18 cellular contexts compared by ENCODE assay signal in the genomic region with DNA sequence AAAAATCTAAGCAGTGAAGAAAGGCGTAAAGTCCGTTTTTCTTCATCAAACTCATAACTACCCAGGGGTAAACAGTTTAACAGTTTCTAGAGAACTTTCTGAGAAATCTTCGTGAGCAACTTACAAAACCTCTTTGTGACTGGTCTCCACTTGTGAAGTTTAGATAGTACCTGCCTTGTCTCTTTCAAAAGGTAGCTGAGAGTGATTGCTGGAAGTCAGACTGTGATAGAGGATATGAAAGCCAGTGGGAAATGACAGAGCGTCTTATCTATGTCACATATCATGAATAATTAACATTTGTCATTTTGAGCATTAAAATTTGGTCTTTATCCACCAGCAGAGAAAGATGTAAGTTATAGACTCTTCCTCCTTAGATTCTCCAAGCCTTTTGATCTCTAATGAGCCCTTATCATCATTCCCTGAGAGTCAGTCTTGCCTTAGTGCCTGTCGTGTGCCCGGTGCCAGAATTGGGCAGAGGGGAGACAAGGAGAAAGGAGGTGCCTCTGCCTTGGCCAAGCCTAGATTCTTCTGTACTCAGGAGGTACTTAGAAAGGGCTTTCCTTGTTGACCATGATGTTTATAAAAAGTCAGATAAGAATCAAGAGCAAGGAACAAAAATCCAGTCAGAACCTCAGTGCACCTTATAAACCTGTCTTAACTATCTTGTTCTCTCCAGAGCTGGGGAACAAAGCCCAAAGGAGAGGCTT.
"Had no signal": no experiment of that assay in that cellular context is flagged by ENCODE, and none has a peak within 500 bp of the region (broad histone marks: within the 10 kb centered on the region; RNA-seq: fewer than 3 reads in every experiment).

No MANE protein-coding gene starts in this region.

- H3K4me3 ChIP-seq: cardiac muscle cell, gastrocnemius medialis, pancreas, right lobe of liver, thoracic aorta had no signal

- H3K27me3 ChIP-seq: cardiac muscle cell, gastrocnemius medialis, pancreas, right lobe of liver had no signal

- H3K4me1 ChIP-seq: pancreas had no signal

- H3K27ac ChIP-seq: cardiac muscle cell, pancreas, right lobe of liver, thoracic aorta had no signal

- H3K9me3 Mint-ChIP-seq: stimulated activated memory B cell treated with anti-CD40 and anti-IgM and Interleukin-4, amounts not matched to agents 10 μg/mL and 1 μg/mL and 100 μg/mL, for 72 hours had no signal

- H3K27me3 Mint-ChIP-seq: activated naive CD8-positive, alpha-beta T cell treated with anti-CD3 and anti-CD28 coated beads, Interleukin-2, amount 10 ng/mL, durations not matched to agents 7 days and 5 days; dendritic cell treated with granulocyte-macrophage colony-stimulating factor and Interleukin-4, amounts not matched to agents 40 ng/mL and 50 ng/mL, for 4 days; naive thymus-derived CD8-positive, alpha-beta T cell; stimulated activated memory B cell treated with anti-CD40 and anti-IgM and Interleukin-4, amounts not matched to agents 10 μg/mL and 1 μg/mL and 100 μg/mL, for 72 hours had no signal

- DNase-seq: activated CD4-positive, alpha-beta T cell treated with anti-CD3 and anti-CD28 coated beads for 1 hour; activated CD4-positive, alpha-beta T cell treated with anti-CD3 and anti-CD28 coated beads, Interleukin-2, amount 50 U/mL, for 48 hours; activated CD8-positive, alpha-beta memory T cell treated with anti-CD3 and anti-CD28 coated beads, Interleukin-2, amount 50 U/mL, for 4 hours; activated naive CD4-positive, alpha-beta T cell treated with Interleukin-2 at 50 U/mL for 16 hours; activated naive CD8-positive, alpha-beta T cell treated with anti-CD3 and anti-CD28 coated beads, Interleukin-2, amount 10 ng/mL, durations not matched to agents 7 days and 5 days; amygdala; effector CD8-positive, alpha-beta T cell; gastrocnemius medialis; head of caudate nucleus; naive thymus-derived CD8-positive, alpha-beta T cell; pancreas; right lobe of liver; stimulated activated CD4-positive, alpha-beta T cell treated with anti-CD3 and anti-CD28 coated beads, Interleukin-4, amount 100 ng/mL, for 24 hours had no signal

- H3K36me3 ChIP-seq: pancreas, right lobe of liver, thoracic aorta had no signal

- ATAC-seq: esophagus mucosa; gastrocnemius medialis; naive thymus-derived CD8-positive, alpha-beta T cell; pancreas; stimulated activated memory B cell treated with anti-CD40 and anti-IgM and Interleukin-4, amounts not matched to agents 10 μg/mL and 1 μg/mL and 100 μg/mL, for 72 hours had no signal

- H3K4me1 Mint-ChIP-seq: naive thymus-derived CD8-positive, alpha-beta T cell; stimulated activated memory B cell treated with anti-CD40 and anti-IgM and Interleukin-4, amounts not matched to agents 10 μg/mL and 1 μg/mL and 100 μg/mL, for 72 hours had no signal

- H3K4me3 Mint-ChIP-seq: activated naive CD8-positive, alpha-beta T cell treated with anti-CD3 and anti-CD28 coated beads, Interleukin-2, amount 10 ng/mL, durations not matched to agents 7 days and 5 days; dendritic cell treated with granulocyte-macrophage colony-stimulating factor and Interleukin-4, amounts not matched to agents 40 ng/mL and 50 ng/mL, for 4 days; naive thymus-derived CD8-positive, alpha-beta T cell; stimulated activated memory B cell treated with anti-CD40 and anti-IgM and Interleukin-4, amounts not matched to agents 10 μg/mL and 1 μg/mL and 100 μg/mL, for 72 hours had no signal

- H3K9me3 ChIP-seq: gastrocnemius medialis, pancreas, right lobe of liver, thoracic aorta had no signal

- H3K27ac Mint-ChIP-seq: activated naive CD8-positive, alpha-beta T cell treated with anti-CD3 and anti-CD28 coated beads, Interleukin-2, amount 10 ng/mL, durations not matched to agents 7 days and 5 days; naive thymus-derived CD8-positive, alpha-beta T cell; stimulated activated memory B cell treated with anti-CD40 and anti-IgM and Interleukin-4, amounts not matched to agents 10 μg/mL and 1 μg/mL and 100 μg/mL, for 72 hours had no signal
